Comparison of ENCODE assay signal across 2 cellular contexts in the genomic region with DNA sequence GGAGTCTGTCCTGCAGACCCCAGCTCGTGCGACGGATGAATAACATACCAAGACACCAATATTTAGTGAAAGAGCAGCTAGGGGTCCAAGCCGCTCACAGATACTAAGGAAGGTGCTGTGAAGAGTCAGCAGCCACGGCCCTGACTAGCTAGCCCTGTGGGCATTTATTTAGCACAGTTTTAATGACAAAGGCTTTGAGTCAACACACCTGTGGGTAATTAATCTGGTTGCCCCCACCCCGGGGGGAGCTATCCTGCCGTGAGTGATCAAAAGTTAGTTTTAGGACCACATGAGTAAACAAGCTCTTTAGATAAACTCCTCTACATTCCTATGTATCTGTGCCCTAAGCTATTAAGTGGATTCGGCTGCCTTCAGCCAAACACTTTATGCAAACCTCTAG.
TF ChIP-seq lines count a peak whose summit lies in the region.

No MANE protein-coding gene starts in this region.

TF ChIP-seq in GM23338, 12 proteins besides CTCF, POLR2A, EP300 and RAD21 (continued from another document):
- TF ChIP-seq, protein P1, sequence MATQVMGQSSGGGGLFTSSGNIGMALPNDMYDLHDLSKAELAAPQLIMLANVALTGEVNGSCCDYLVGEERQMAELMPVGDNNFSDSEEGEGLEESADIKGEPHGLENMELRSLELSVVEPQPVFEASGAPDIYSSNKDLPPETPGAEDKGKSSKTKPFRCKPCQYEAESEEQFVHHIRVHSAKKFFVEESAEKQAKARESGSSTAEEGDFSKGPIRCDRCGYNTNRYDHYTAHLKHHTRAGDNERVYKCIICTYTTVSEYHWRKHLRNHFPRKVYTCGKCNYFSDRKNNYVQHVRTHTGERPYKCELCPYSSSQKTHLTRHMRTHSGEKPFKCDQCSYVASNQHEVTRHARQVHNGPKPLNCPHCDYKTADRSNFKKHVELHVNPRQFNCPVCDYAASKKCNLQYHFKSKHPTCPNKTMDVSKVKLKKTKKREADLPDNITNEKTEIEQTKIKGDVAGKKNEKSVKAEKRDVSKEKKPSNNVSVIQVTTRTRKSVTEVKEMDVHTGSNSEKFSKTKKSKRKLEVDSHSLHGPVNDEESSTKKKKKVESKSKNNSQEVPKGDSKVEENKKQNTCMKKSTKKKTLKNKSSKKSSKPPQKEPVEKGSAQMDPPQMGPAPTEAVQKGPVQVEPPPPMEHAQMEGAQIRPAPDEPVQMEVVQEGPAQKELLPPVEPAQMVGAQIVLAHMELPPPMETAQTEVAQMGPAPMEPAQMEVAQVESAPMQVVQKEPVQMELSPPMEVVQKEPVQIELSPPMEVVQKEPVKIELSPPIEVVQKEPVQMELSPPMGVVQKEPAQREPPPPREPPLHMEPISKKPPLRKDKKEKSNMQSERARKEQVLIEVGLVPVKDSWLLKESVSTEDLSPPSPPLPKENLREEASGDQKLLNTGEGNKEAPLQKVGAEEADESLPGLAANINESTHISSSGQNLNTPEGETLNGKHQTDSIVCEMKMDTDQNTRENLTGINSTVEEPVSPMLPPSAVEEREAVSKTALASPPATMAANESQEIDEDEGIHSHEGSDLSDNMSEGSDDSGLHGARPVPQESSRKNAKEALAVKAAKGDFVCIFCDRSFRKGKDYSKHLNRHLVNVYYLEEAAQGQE (IDR thresholded peaks at IDR 0.05; ENCODE audit: unreplicated experiment): no peak
- TF ChIP-seq ZNF114 (CRISPR knock-in tag; IDR thresholded peaks at IDR 0.05) (no peak), JUNB (IDR thresholded peaks at IDR 0.05; ENCODE audit: unreplicated experiment) (no peak), POLR2AphosphoS5 (IDR thresholded peaks at IDR 0.05; ENCODE audit: low read depth) (no peak), EZH2phosphoT487 (IDR thresholded peaks at IDR 0.05; ENCODE audit: unreplicated experiment) (no peak), CREB1 (CRISPR knock-in tag; IDR thresholded peaks at IDR 0.05; ENCODE audit: low read depth) (no peak)
- TF ChIP-seq, protein P2, sequence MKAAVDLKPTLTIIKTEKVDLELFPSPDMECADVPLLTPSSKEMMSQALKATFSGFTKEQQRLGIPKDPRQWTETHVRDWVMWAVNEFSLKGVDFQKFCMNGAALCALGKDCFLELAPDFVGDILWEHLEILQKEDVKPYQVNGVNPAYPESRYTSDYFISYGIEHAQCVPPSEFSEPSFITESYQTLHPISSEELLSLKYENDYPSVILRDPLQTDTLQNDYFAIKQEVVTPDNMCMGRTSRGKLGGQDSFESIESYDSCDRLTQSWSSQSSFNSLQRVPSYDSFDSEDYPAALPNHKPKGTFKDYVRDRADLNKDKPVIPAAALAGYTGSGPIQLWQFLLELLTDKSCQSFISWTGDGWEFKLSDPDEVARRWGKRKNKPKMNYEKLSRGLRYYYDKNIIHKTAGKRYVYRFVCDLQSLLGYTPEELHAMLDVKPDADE (IDR thresholded peaks at IDR 0.05): no peak

TF ChIP-seq in H1, 55 proteins besides CTCF, POLR2A, EP300 and RAD21 (continued from another document):
- TF ChIP-seq TCF12 (IDR thresholded peaks at IDR 0.05; ENCODE audit: low read depth, low read length) (peak; percentile 92), MAFK (IDR thresholded peaks at IDR 0.05; ENCODE audit: low read depth, low read length) (no peak), RXRA (IDR thresholded peaks at IDR 0.05; ENCODE audit: insufficient read depth, low read depth, low read length) (no peak), CBX5 (IDR thresholded peaks at IDR 0.05; ENCODE audit: low read depth, low read length) (no peak), SP4 (IDR thresholded peaks at IDR 0.05; ENCODE audit: low read length) (no peak), EZH2 (IDR thresholded peaks at IDR 0.05; ENCODE audit: low read depth, low read length, severe bottlenecking) (no peak)
